ENCODE assay signal across 1 cellular context in the genomic region with DNA sequence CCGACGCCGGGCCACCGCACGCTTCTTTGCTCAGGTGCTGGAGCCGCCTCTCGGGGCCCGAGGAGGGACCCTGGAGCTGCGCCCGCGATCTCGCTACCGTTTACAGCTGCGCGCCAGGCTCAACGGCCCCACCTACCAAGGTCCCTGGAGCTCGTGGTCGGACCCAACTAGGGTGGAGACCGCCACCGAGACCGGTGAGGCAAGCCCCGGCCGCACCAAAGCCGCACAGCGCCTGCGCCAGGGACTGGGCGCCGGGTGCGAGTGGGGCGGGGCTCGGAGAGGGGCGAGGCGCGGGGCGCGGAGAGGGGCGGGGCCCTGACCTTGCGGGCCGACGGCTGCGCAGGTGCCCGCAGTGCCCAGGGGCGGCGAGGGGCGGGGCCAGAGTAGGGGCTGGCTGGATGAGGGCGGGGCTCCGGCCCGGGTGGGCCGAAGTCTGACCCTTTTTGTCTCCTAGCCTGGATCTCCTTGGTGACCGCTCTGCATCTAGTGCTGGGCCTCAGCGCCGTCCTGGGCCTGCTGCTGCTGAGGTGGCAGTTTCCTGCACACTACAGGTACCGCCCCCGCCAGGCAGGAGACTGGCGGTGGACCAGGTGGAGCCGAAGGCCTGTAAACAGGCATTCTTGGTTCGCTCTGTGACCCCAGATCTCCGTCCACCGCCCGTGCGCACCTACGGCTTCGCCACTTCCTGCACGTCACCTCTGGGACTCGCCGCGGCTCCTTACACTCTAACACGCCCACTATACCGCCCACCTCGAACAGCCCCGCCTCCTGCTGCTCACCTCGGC.
TF ChIP-seq lines count a peak whose summit lies in the region.

No MANE protein-coding gene starts in this region.

TF ChIP-seq in IMR-90, 13 proteins besides CTCF, POLR2A, EP300 and RAD21:
- TF ChIP-seq CHD1 (IDR thresholded peaks at IDR 0.05; ENCODE audit: low read depth, low read length) (no peak), BHLHE40 (IDR thresholded peaks at IDR 0.05; ENCODE audit: low read depth, low read length) (0 out of 2 replicates have a peak, but pooled peaks have one; percentile 11)
